Comparison of ENCODE assay signal across 13 cellular contexts in genomic region chr5:35066260-35066795, GRCh38.
DNase-seq lines count a peak whose midpoint lies in the region; ATAC-seq lines count a peak whose summit lies in the region.
"Had no signal": no experiment of that assay in that cellular context is flagged by ENCODE, and none has a peak within 500 bp of the region (broad histone marks: within the 10 kb centered on the region; RNA-seq: fewer than 3 reads in every experiment).

No MANE protein-coding gene starts in this region.

- DNase-seq in SIG-M5 treated with dmso at 0.1 percent for 504 hours (lab: John Stamatoyannopoulos, UW; ENCODE audit: unreplicated experiment), result peak; percentile 75
- DNase-seq in HCEC 1CT, result no peak
- DNase-seq in stimulated activated CD4-positive, alpha-beta T cell treated with anti-CD3 and anti-CD28 coated beads, Interleukin-15, amount 100 ng/mL, for 24 hours, result no peak
- no peak for DNase-seq in medulla oblongata (ENCODE audit: extremely low spot score)
- DNase-seq: activated CD4-positive, alpha-beta T cell treated with anti-CD3 and anti-CD28 coated beads, Interleukin-2, amount 10 ng/mL, durations not matched to agents 24 days and 14 days; BE2C; central memory CD4-positive, alpha-beta T cell; NCI-H1048; NCI-H748 treated with DMSO at 0.1 percent for 48 hours had no signal

- ATAC-seq in GM18520 (IDR thresholded peaks at IDR 0.05; ENCODE audit: unreplicated experiment) (peak; percentile 77), GM21619 (IDR thresholded peaks at IDR 0.05; ENCODE audit: unreplicated experiment) (peak; percentile 83), HG03196 (IDR thresholded peaks at IDR 0.05; ENCODE audit: unreplicated experiment) (peak; percentile 87), GM19023 (IDR thresholded peaks at IDR 0.05; ENCODE audit: unreplicated experiment) (no peak)
